In genomic region chr1:112672842-112673241, GRCh38 we compare ENCODE assay signal across 10 cellular contexts. TPM values are rescaled to one million over a fixed set of nuclear protein-coding genes. Genes with fewer than 3 reads are reported as not detected.
DNase-seq lines count a peak whose midpoint lies in the region; ATAC-seq and TF ChIP-seq lines count a peak whose summit lies in the region.
"Had no signal": no experiment of that assay in that cellular context is flagged by ENCODE, and none has a peak within 500 bp of the region (broad histone marks: within the 10 kb centered on the region; RNA-seq: fewer than 3 reads in every experiment).

No MANE protein-coding gene starts in this region.

- 68 to 86% methylated on average over 1 of the region's 1 CpG for WGBS in testis, 2 donors

- H3K36me3 ChIP-seq in testis (ENCODE audit: low read depth, missing control alignments), result no peaks in the 10 kb centered on the region

- TF ChIP-seq CTCF in testis (IDR thresholded peaks at IDR 0.05), result no peak

- CTCF ChIA-PET in activated naive CD4-positive, alpha-beta T cell treated with anti-CD3 and anti-CD28 coated beads, Interleukin-2, amount 10 ng/mL, durations not matched to agents 7 days and 5 days (lab: Charles Lee), result interaction anchor here (1.1 to 3.8 kb wide), 4 partner anchors 12 to 282 kb away, joined by 4 to 17 read pairs (median 10); no protein-coding TSS in a partner anchor
- CTCF ChIA-PET in activated naive CD4-positive, alpha-beta T cell treated with anti-CD3 and anti-CD28 coated beads for 36 hours (lab: Charles Lee), result interaction anchor here (1.1 to 2.2 kb wide), 5 partner anchors 9 to 207 kb away, joined by 3 to 11 read pairs (median 5); no protein-coding TSS in a partner anchor
- CTCF ChIA-PET in T-cell (lab: Charles Lee), result interaction anchor here (0.8 to 2.2 kb wide), 7 partner anchors 8 to 400 kb away, joined by 3 to 8 read pairs (median 5); partner anchors contain the start of gene LRIG2 (in 1 of the 2)

- intact Hi-C loops in activated naive CD4-positive, alpha-beta T cell treated with anti-CD3 and anti-CD28 coated beads for 36 hours (cut with micrococcal nuclease), result loop anchor here (10.0 kb wide), 1 partner anchor 168 kb away; the partner anchor contains the start of gene WNT2B
- intact Hi-C loops in testis (cut with DNase I; ENCODE audit: low total_unique reads), result no loop called here

- peaks cover 62% of the 10 kb centered on the region for H3K36me3 Mint-ChIP-seq in activated naive CD4-positive, alpha-beta T cell treated with anti-CD3 and anti-CD28 coated beads, Interleukin-2, amount 10 ng/mL, durations not matched to agents 7 days and 5 days
- peaks cover 33% of the 10 kb centered on the region for H3K36me3 Mint-ChIP-seq in activated naive CD4-positive, alpha-beta T cell treated with anti-CD3 and anti-CD28 coated beads for 36 hours (ENCODE audit: low read depth)
- peaks cover 37% of the 10 kb centered on the region for H3K36me3 Mint-ChIP-seq in T-cell

- H3K4me1 ChIP-seq in testis, result peaks cover 44% of the 10 kb centered on the region

- H3K27me3 Mint-ChIP-seq in activated naive CD4-positive, alpha-beta T cell treated with anti-CD3 and anti-CD28 coated beads, Interleukin-2, amount 10 ng/mL, durations not matched to agents 7 days and 5 days, result peaks cover 5% of the 10 kb centered on the region
- H3K27me3 Mint-ChIP-seq in activated naive CD4-positive, alpha-beta T cell treated with anti-CD3 and anti-CD28 coated beads for 36 hours (ENCODE audit: low read depth), result no peaks in the 10 kb centered on the region
- no peaks in the 10 kb centered on the region for H3K27me3 Mint-ChIP-seq in T-cell

- H3K4me3 Mint-ChIP-seq in activated naive CD4-positive, alpha-beta T cell treated with anti-CD3 and anti-CD28 coated beads, Interleukin-2, amount 10 ng/mL, durations not matched to agents 7 days and 5 days, result no peak overlapping the region
- H3K4me3 Mint-ChIP-seq in activated naive CD4-positive, alpha-beta T cell treated with anti-CD3 and anti-CD28 coated beads for 36 hours, result no peak overlapping the region
- peak overlapping the region in 1 of 3 donors; percentile 96 for H3K4me3 Mint-ChIP-seq in T-cell

- POLR2A ChIA-PET in T-cell (lab: Charles Lee), result interaction anchor here in 1 of 2 donors (0.7 to 0.8 kb wide), 4 partner anchors 9 to 55 kb away, joined by 3 to 10 read pairs (median 4); no protein-coding TSS in a partner anchor

- H3K27me3 ChIP-seq in testis, result no peaks in the 10 kb centered on the region
- H3K27me3 ChIP-seq: adrenal gland, transverse colon had no signal

- H3K9me3 ChIP-seq in testis, result no peaks in the 10 kb centered on the region
- H3K9me3 ChIP-seq: adrenal gland, transverse colon had no signal

- no peaks in the 10 kb centered on the region for H3K9me3 Mint-ChIP-seq in activated naive CD4-positive, alpha-beta T cell treated with anti-CD3 and anti-CD28 coated beads, Interleukin-2, amount 10 ng/mL, durations not matched to agents 7 days and 5 days
- H3K9me3 Mint-ChIP-seq in activated naive CD4-positive, alpha-beta T cell treated with anti-CD3 and anti-CD28 coated beads for 36 hours, result no peaks in the 10 kb centered on the region
- H3K9me3 Mint-ChIP-seq in T-cell, result no peaks in the 10 kb centered on the region

- H3K27ac ChIP-seq in epithelial cell of prostate, result peak overlapping the region; percentile 73
- H3K27ac ChIP-seq in testis, result peak overlapping the region; percentile 96

- H3K27ac Mint-ChIP-seq in activated naive CD4-positive, alpha-beta T cell treated with anti-CD3 and anti-CD28 coated beads, Interleukin-2, amount 10 ng/mL, durations not matched to agents 7 days and 5 days, result peak overlapping the region; percentile 9
- no peak overlapping the region for H3K27ac Mint-ChIP-seq in activated naive CD4-positive, alpha-beta T cell treated with anti-CD3 and anti-CD28 coated beads for 36 hours
- peak overlapping the region; percentile 37 to 73 for H3K27ac Mint-ChIP-seq in T-cell

- ATAC-seq in T-cell (replicated peaks in 1 of 4), result no peak

- H3K4me1 Mint-ChIP-seq in activated naive CD4-positive, alpha-beta T cell treated with anti-CD3 and anti-CD28 coated beads, Interleukin-2, amount 10 ng/mL, durations not matched to agents 7 days and 5 days, result peaks cover 44% of the 10 kb centered on the region
- peaks cover 47% of the 10 kb centered on the region for H3K4me1 Mint-ChIP-seq in activated naive CD4-positive, alpha-beta T cell treated with anti-CD3 and anti-CD28 coated beads for 36 hours (ENCODE audit: low read depth)
- peaks cover 51 to 56% (median 54%) of the 10 kb centered on the region in 3 donors for H3K4me1 Mint-ChIP-seq in T-cell

- H3K4me3 ChIP-seq in testis, result no peak overlapping the region
- H3K4me3 ChIP-seq: adrenal gland, transverse colon had no signal

- DNase-seq in activated naive CD4-positive, alpha-beta T cell treated with anti-CD3 and anti-CD28 coated beads, Interleukin-2, amount 10 ng/mL, durations not matched to agents 7 days and 5 days, result no peak
- DNase-seq in activated naive CD4-positive, alpha-beta T cell treated with anti-CD3 and anti-CD28 coated beads for 36 hours, result no peak
- no peak for DNase-seq in T-cell
- no peak for DNase-seq in epithelial cell of prostate (ENCODE audit: low read depth, low spot score)
- no peak for DNase-seq in testis
- DNase-seq in ecto neural progenitor cell (ENCODE audit: low spot score), result no peak
- no peak for DNase-seq in middle frontal gyrus (ENCODE audit: extremely low spot score, low spot score)
- DNase-seq in islet precursor cell, result no peak
- DNase-seq: transverse colon had no signal

- no peak for TF ChIP-seq POLR2A in testis (IDR thresholded peaks at IDR 0.05)

RNA-seq across cellular contexts. Expression of gene MOV10, which starts 1.6 kb away (rescaled TPM):
- total RNA-seq in activated naive CD4-positive, alpha-beta T cell treated with anti-CD3 and anti-CD28 coated beads for 36 hours, result 10 to 100 TPM; 46.0 to 48.8 TPM
- total RNA-seq in T-cell (100 to 1,000 TPM in 1 of 5 donors, 10 to 100 TPM in 4; 71.0 to 103 (median 86.1) TPM), testis (100 to 1,000 TPM; 240 to 245 TPM)
- 137 TPM for polyA plus RNA-seq in testis (ENCODE audit: insufficient read depth, low read depth, low replicate concordance)

RNA-seq across cellular contexts. Expression of gene RHOC, which starts 34.1 kb away (rescaled TPM):
- total RNA-seq in activated naive CD4-positive, alpha-beta T cell treated with anti-CD3 and anti-CD28 coated beads for 36 hours, result 10 to 100 TPM; 36.3 to 37.3 TPM
- total RNA-seq in T-cell (10 to 100 TPM in 3 of 5 donors, 1 to 10 TPM in 2; 6.0 to 33.2 (median 12.1) TPM), testis (100 to 1,000 TPM; 191 to 294 TPM)
- 225 TPM for polyA plus RNA-seq in testis (ENCODE audit: insufficient read depth, low read depth, low replicate concordance)

RNA-seq across cellular contexts. Expression of gene PPM1J, which starts 42.3 kb away (rescaled TPM):
- 1 to 10 TPM in 1 of 2 experiments, under 1 TPM in 1; 0.74 to 1.0 TPM for total RNA-seq in activated naive CD4-positive, alpha-beta T cell treated with anti-CD3 and anti-CD28 coated beads for 36 hours
- total RNA-seq in T-cell, result under 1 TPM; 0.15 to 0.77 (median 0.38) TPM
- 10 to 100 TPM; 45.5 to 88.7 TPM for total RNA-seq in testis
- 69.5 TPM for polyA plus RNA-seq in testis (ENCODE audit: insufficient read depth, low read depth, low replicate concordance)

RNA-seq across cellular contexts. Expression of gene CAPZA1, which starts 53.2 kb away (rescaled TPM):
- 100 to 1,000 TPM; 231 to 242 TPM for total RNA-seq in activated naive CD4-positive, alpha-beta T cell treated with anti-CD3 and anti-CD28 coated beads for 36 hours
- total RNA-seq in T-cell, result 100 to 1,000 TPM; 115 to 189 (median 138) TPM
- total RNA-seq in testis, result 100 to 1,000 TPM; 144 to 148 TPM
- polyA plus RNA-seq in testis (ENCODE audit: insufficient read depth, low read depth, low replicate concordance), result 120 TPM

RNA-seq across cellular contexts. Expression of gene ST7L, which starts 53.9 kb away (rescaled TPM):
- 10 to 100 TPM; 12.1 to 16.4 TPM for total RNA-seq in activated naive CD4-positive, alpha-beta T cell treated with anti-CD3 and anti-CD28 coated beads for 36 hours
- 10 to 100 TPM; 15.9 to 33.7 (median 17.7) TPM for total RNA-seq in T-cell
- total RNA-seq in testis, result 10 to 100 TPM; 59.1 to 97.2 TPM
- polyA plus RNA-seq in testis (ENCODE audit: insufficient read depth, low read depth, low replicate concordance), result 125 TPM

Comparison
In these comparisons a context has a peak if more than half of its experiments do, and no peak if none do; other contexts are left out.
1. RNA of gene RHOC, which starts 34.1 kb away (total RNA-seq): 191 to 294 TPM in testis; 36.3 to 37.3 TPM in activated naive CD4-positive, alpha-beta T cell treated with anti-CD3 and anti-CD28 coated beads for 36 hours and 6.0 to 33.2 TPM in T-cell; every median in the first group is over 4 times any median in the second.
2. RNA of gene PPM1J, which starts 42.3 kb away (total RNA-seq): 45.5 to 88.7 TPM in testis; 0.74 to 1.0 TPM in activated naive CD4-positive, alpha-beta T cell treated with anti-CD3 and anti-CD28 coated beads for 36 hours and 0.15 to 0.77 TPM in T-cell; every median in the first group is over 10 times any median in the second.